13 cellular contexts compared by ENCODE assay signal in genomic region chrX:41339148-41339547, GRCh38. TPM values are rescaled to one million over a fixed set of nuclear protein-coding genes. Genes with fewer than 3 reads are reported as not detected.
DNase-seq lines count a peak whose midpoint lies in the region; ATAC-seq, FAIRE-seq and TF ChIP-seq lines count a peak whose summit lies in the region.
"Had no signal": no experiment of that assay in that cellular context is flagged by ENCODE, and none has a peak within 500 bp of the region (broad histone marks: within the 10 kb centered on the region; RNA-seq: fewer than 3 reads in every experiment).

No MANE protein-coding gene starts in this region.

- H4K20me1 ChIP-seq in hepatocyte (ENCODE audit: insufficient read depth, poor library complexity, severe bottlenecking): peaks cover 92% of the 10 kb centered on the region

- no peak overlapping the region for H3K27ac ChIP-seq in hepatocyte
- no peak overlapping the region for H3K27ac ChIP-seq in stomach smooth muscle (ENCODE audit: low read length)
- no peak overlapping the region for H3K27ac ChIP-seq in small intestine (ENCODE audit: low read depth in 1 of 2, low read length in 1 of 2)
- H3K27ac ChIP-seq: prostate gland had no signal

- no peak overlapping the region for H2AFZ ChIP-seq in hepatocyte

- peak overlapping the region; percentile 85 for H3K4me2 ChIP-seq in hepatocyte

- no peaks in the 10 kb centered on the region for H3K9me2 ChIP-seq in hepatocyte (replicated peaks; ENCODE audit: insufficient read depth)

- H3K4me3 ChIP-seq in hepatocyte (no peak overlapping the region), stomach smooth muscle (ENCODE audit: low read length in 2 of 2) (peak overlapping the region; percentile 4 to 16), small intestine (ENCODE audit: low read depth in 1 of 2, low read length in 2 of 2) (no peak overlapping the region)
- H3K4me3 ChIP-seq: prostate gland, transverse colon had no signal

- peaks cover 17 to 80% of the 10 kb centered on the region in 2 donors for H3K36me3 Mint-ChIP-seq in activated T-cell treated with anti-CD3 and anti-CD28 coated beads, Interleukin-2, amount 50 U/mL, for 72 hours (ENCODE audit: insufficient read depth in 2 of 2)
- H3K36me3 Mint-ChIP-seq in activated naive CD8-positive, alpha-beta T cell treated with anti-CD3 and anti-CD28 coated beads, Interleukin-2, amount 10 ng/mL, durations not matched to agents 7 days and 5 days: peaks cover 41% of the 10 kb centered on the region

- no peak overlapping the region for H3K9ac ChIP-seq in stomach smooth muscle (ENCODE audit: low read length in 2 of 2)

- peaks cover 95% of the 10 kb centered on the region for H3K79me2 ChIP-seq in hepatocyte

- no peaks in the 10 kb centered on the region for H3K9me3 Mint-ChIP-seq in activated T-cell treated with anti-CD3 and anti-CD28 coated beads, Interleukin-2, amount 50 U/mL, for 72 hours
- H3K9me3 Mint-ChIP-seq in activated naive CD8-positive, alpha-beta T cell treated with anti-CD3 and anti-CD28 coated beads, Interleukin-2, amount 10 ng/mL, durations not matched to agents 7 days and 5 days: no peaks in the 10 kb centered on the region

- no peaks in the 10 kb centered on the region for H3K9me3 ChIP-seq in hepatocyte (ENCODE audit: low read depth)
- no peaks in the 10 kb centered on the region for H3K9me3 ChIP-seq in stomach smooth muscle (ENCODE audit: control insufficient read depth in 2 of 2, low read length in 2 of 2)
- no peaks in the 10 kb centered on the region for H3K9me3 ChIP-seq in small intestine (ENCODE audit: control insufficient read depth, low read depth)
- H3K9me3 ChIP-seq: prostate gland, transverse colon had no signal

- H3K4me1 ChIP-seq in hepatocyte (ENCODE audit: insufficient read depth): peaks cover 6% of the 10 kb centered on the region
- H3K4me1 ChIP-seq in stomach smooth muscle (ENCODE audit: control insufficient read depth, insufficient read depth, low read length): peaks cover 16% of the 10 kb centered on the region
- peaks cover 3 to 4% of the 10 kb centered on the region in 2 donors for H3K4me1 ChIP-seq in small intestine (ENCODE audit: control insufficient read depth in 2 of 2, insufficient read depth in 1 of 2, low read depth in 1 of 2, low read length in 1 of 2)
- H3K4me1 ChIP-seq: prostate gland had no signal

- no peak for ATAC-seq in activated T-cell treated with anti-CD3 and anti-CD28 coated beads, Interleukin-2, amount 50 U/mL, for 72 hours (replicated peaks in 1 of 2)
- no peak for ATAC-seq in activated naive CD8-positive, alpha-beta T cell treated with anti-CD3 and anti-CD28 coated beads, Interleukin-2, amount 10 ng/mL, durations not matched to agents 7 days and 5 days (ENCODE audit: low read depth)
- ATAC-seq in GM18519 (IDR thresholded peaks at IDR 0.05; ENCODE audit: low FRiP score, unreplicated experiment): no peak

- 75% methylated on average over 4 of the region's 4 CpGs for WGBS in hepatocyte (ENCODE audit: low lambda C conversion rate, missing lambda C conversion rate)
- WGBS in small intestine, 3 donors: 37 to 77% (median 48%) methylated on average over 4 of the region's 4 CpGs

- FAIRE-seq in small intestine (lab: Jason Lieb, UNC): no peak
- FAIRE-seq: colon had no signal

- H3K4me3 Mint-ChIP-seq in activated T-cell treated with anti-CD3 and anti-CD28 coated beads, Interleukin-2, amount 50 U/mL, for 72 hours: peak overlapping the region; percentile 94 to 95
- H3K4me3 Mint-ChIP-seq in activated naive CD8-positive, alpha-beta T cell treated with anti-CD3 and anti-CD28 coated beads, Interleukin-2, amount 10 ng/mL, durations not matched to agents 7 days and 5 days: peak overlapping the region; percentile 72

- H3K27me3 ChIP-seq in hepatocyte (no peaks in the 10 kb centered on the region), stomach smooth muscle (ENCODE audit: control insufficient read depth in 1 of 2, insufficient read depth in 2 of 2, low read length in 2 of 2) (no peaks in the 10 kb centered on the region), small intestine (ENCODE audit: control insufficient read depth in 2 of 2, insufficient read depth in 2 of 2, low read length in 2 of 2) (no peaks in the 10 kb centered on the region)
- H3K27me3 ChIP-seq: transverse colon had no signal

- TF ChIP-seq CTCF in hepatocyte (IDR thresholded peaks at IDR 0.05; ENCODE audit: poor library complexity): no peak

- H3K27ac Mint-ChIP-seq in activated T-cell treated with anti-CD3 and anti-CD28 coated beads, Interleukin-2, amount 50 U/mL, for 72 hours: peak overlapping the region; percentile 95
- no peak overlapping the region for H3K27ac Mint-ChIP-seq in activated naive CD8-positive, alpha-beta T cell treated with anti-CD3 and anti-CD28 coated beads, Interleukin-2, amount 10 ng/mL, durations not matched to agents 7 days and 5 days

- H3K4me1 Mint-ChIP-seq in activated T-cell treated with anti-CD3 and anti-CD28 coated beads, Interleukin-2, amount 50 U/mL, for 72 hours (ENCODE audit: low read depth): peaks cover 76% of the 10 kb centered on the region
- H3K4me1 Mint-ChIP-seq in activated naive CD8-positive, alpha-beta T cell treated with anti-CD3 and anti-CD28 coated beads, Interleukin-2, amount 10 ng/mL, durations not matched to agents 7 days and 5 days: peaks cover 25% of the 10 kb centered on the region

- no peak for DNase-seq in activated T-cell treated with anti-CD3 and anti-CD28 coated beads, Interleukin-2, amount 50 U/mL, for 72 hours
- DNase-seq in activated T-cell treated with anti-CD3 and anti-CD28 coated beads for 4 hours: no peak
- no peak for DNase-seq in activated naive CD8-positive, alpha-beta T cell treated with anti-CD3 and anti-CD28 coated beads, Interleukin-2, amount 10 ng/mL, durations not matched to agents 7 days and 5 days
- no peak for DNase-seq in hepatocyte (ENCODE audit: low spot score)
- no peak for DNase-seq in SW 1271 (lab: John Stamatoyannopoulos, UW)
- no peak for DNase-seq in small intestine
- DNase-seq: glutamatergic neuron, NCI-H226, transverse colon had no signal

- H3K27me3 Mint-ChIP-seq in activated T-cell treated with anti-CD3 and anti-CD28 coated beads, Interleukin-2, amount 50 U/mL, for 72 hours (ENCODE audit: low read depth): no peaks in the 10 kb centered on the region
- no peaks in the 10 kb centered on the region for H3K27me3 Mint-ChIP-seq in activated naive CD8-positive, alpha-beta T cell treated with anti-CD3 and anti-CD28 coated beads, Interleukin-2, amount 10 ng/mL, durations not matched to agents 7 days and 5 days

- POLR2A ChIA-PET in activated naive CD8-positive, alpha-beta T cell treated with anti-CD3 and anti-CD28 coated beads, Interleukin-2, amount 10 ng/mL, durations not matched to agents 7 days and 5 days (lab: Charles Lee): no interaction called here

- H3K36me3 ChIP-seq in hepatocyte (replicated peaks; ENCODE audit: insufficient read depth, low read depth) (no peaks in the 10 kb centered on the region), stomach smooth muscle (ENCODE audit: control insufficient read depth in 2 of 2, insufficient read depth in 2 of 2, low read length in 2 of 2) (peaks cover 24 to 38% of the 10 kb centered on the region in 2 donors), small intestine (ENCODE audit: control insufficient read depth in 2 of 2, insufficient read depth in 2 of 2, low read length in 2 of 2) (peaks cover 5 to 20% of the 10 kb centered on the region in 2 donors)

RNA-seq across cellular contexts. Expression of gene DDX3X, which starts 5.2 kb away (rescaled TPM):
- 100 to 1,000 TPM; 251 to 419 TPM for total RNA-seq in activated T-cell treated with anti-CD3 and anti-CD28 coated beads, Interleukin-2, amount 50 U/mL, for 72 hours
- 100 to 1,000 TPM; 213 to 225 TPM for total RNA-seq in activated naive CD8-positive, alpha-beta T cell treated with anti-CD3 and anti-CD28 coated beads, Interleukin-2, amount 10 ng/mL, durations not matched to agents 7 days and 5 days
- total RNA-seq in hepatocyte: 179 and 202 TPM in 2 replicates
- polyA plus RNA-seq in hepatocyte: 109 and 124 TPM in 2 replicates
- polyA plus RNA-seq in small intestine: 100 to 1,000 TPM in 2 of 3 donors, 10 to 100 TPM in 1; 72.5 to 108 (median 102) TPM

Comparison
In these comparisons a context has a peak if more than half of its experiments do, and no peak if none do; other contexts are left out.
1. H3K4me3 ChIP-seq: peak in stomach smooth muscle (2 of 2); none in hepatocyte (single experiment) and small intestine (0 of 2).